Comparison of ENCODE assay signal across 7 cellular contexts in genomic region chr16:22589757-22590156, GRCh38.
DNase-seq lines count a peak whose midpoint lies in the region; ATAC-seq, FAIRE-seq and TF ChIP-seq lines count a peak whose summit lies in the region.
"Not testable (repeated sequence)": the region's sequence is repeated elsewhere in the genome, so short reads cannot be mapped to it uniquely, and the experiment has no call there.

No MANE protein-coding gene starts in this region.

- TF ChIP-seq CTCF in PC-9 (conservative IDR thresholded peaks at IDR 0.05); K562 (IDR thresholded peaks at IDR 0.05 in 2 of 3, conservative IDR thresholded peaks at IDR 0.05 in 1 of 3; ENCODE audit: insufficient read depth in 2 of 3, low read depth in 1 of 3, low read length in 3 of 3); coronary artery (IDR thresholded peaks at IDR 0.05); osteocyte (IDR thresholded peaks at IDR 0.05): not testable (repeated sequence)

- H3K4me3 Mint-ChIP-seq in dendritic cell treated with granulocyte-macrophage colony-stimulating factor and Interleukin-4, amounts not matched to agents 40 ng/mL and 50 ng/mL, for 4 days; osteocyte (ENCODE audit: unreplicated experiment): not testable (repeated sequence)

- BruUV-seq in PC-9 (replicated peaks; lab: Mats Ljungman, UMichigan); K562 (replicated peaks; lab: Mats Ljungman, UMichigan): not testable (repeated sequence)

- peak overlapping the region; percentile 45 for H3K27ac Mint-ChIP-seq in dendritic cell treated with granulocyte-macrophage colony-stimulating factor and Interleukin-4, amounts not matched to agents 40 ng/mL and 50 ng/mL, for 4 days
- H3K27ac Mint-ChIP-seq in osteocyte (ENCODE audit: unreplicated experiment), result not testable (repeated sequence)

- POLR2A ChIA-PET in PC-9 (lab: Charles Lee; ENCODE audit: unreplicated experiment); K562 (lab: Yijun Ruan, JAX): not testable (repeated sequence)

- H3K36me3 ChIP-seq in Karpas-422 (ENCODE audit: insufficient read depth, low read length); PC-9 (ENCODE audit: low read depth); K562 (ENCODE audit: control insufficient read depth, insufficient read depth, low read length): not testable (repeated sequence)

- FAIRE-seq in K562 (lab: Jason Lieb, UNC), result peak; percentile 32

- not testable (repeated sequence) for H3K9me1 ChIP-seq in K562 (ENCODE audit: control insufficient read depth, insufficient read depth, low read length)

- not testable (repeated sequence) for H3K27me3 Mint-ChIP-seq in dendritic cell treated with granulocyte-macrophage colony-stimulating factor and Interleukin-4, amounts not matched to agents 40 ng/mL and 50 ng/mL, for 4 days; osteocyte (ENCODE audit: unreplicated experiment)

- H3K9me3 ChIP-seq in Karpas-422 (ENCODE audit: low read length); PC-9 (ENCODE audit: insufficient read depth, low read depth); K562 (replicated peaks; ENCODE audit: control insufficient read depth, insufficient read depth, low read depth, low read length): not testable (repeated sequence)

- intact Hi-C loops in PC-9 (cut with micrococcal nuclease; ENCODE audit: unreplicated experiment); K562 (cut with micrococcal nuclease); dendritic cell treated with granulocyte-macrophage colony-stimulating factor and Interleukin-4, amounts not matched to agents 40 ng/mL and 50 ng/mL, for 4 days (cut with micrococcal nuclease): not testable (repeated sequence)

- H3K9ac ChIP-seq in Karpas-422 (ENCODE audit: low read length); K562 (ENCODE audit: insufficient read depth in 1 of 2, low read depth in 2 of 2, low read length in 2 of 2): not testable (repeated sequence)

- 4% methylated on average over 4 of the region's 4 CpGs for WGBS in K562 (ENCODE audit: insufficient coverage, low coverage, missing lambda C conversion rate)

- H3K27me3 ChIP-seq in Karpas-422 (ENCODE audit: low read length); PC-9 (ENCODE audit: insufficient read depth, low read depth); K562 (ENCODE audit: control insufficient read depth in 2 of 2, insufficient read depth in 2 of 2, low read length in 2 of 2): not testable (repeated sequence)

- H3K4me1 ChIP-seq in Karpas-422 (ENCODE audit: low read length); K562 (replicated peaks in 1 of 2; ENCODE audit: control insufficient read depth in 2 of 2, insufficient read depth in 2 of 2, low read length in 2 of 2): not testable (repeated sequence)
- H3K4me1 ChIP-seq in PC-9 (replicated peaks; ENCODE audit: insufficient read depth), result peaks cover 24% of the 10 kb centered on the region

- H4K20me1 ChIP-seq in Karpas-422 (ENCODE audit: insufficient read depth, low read depth, low read length); PC-9 (ENCODE audit: insufficient read depth); K562 (replicated peaks; ENCODE audit: control insufficient read depth, insufficient read depth, low read length): not testable (repeated sequence)

- H3K9me2 ChIP-seq in Karpas-422 (replicated peaks; ENCODE audit: insufficient read depth, low read length); PC-9 (ENCODE audit: insufficient read depth): not testable (repeated sequence)

- DNase-seq in Karpas-422 (peak; percentile 23), PC-9 (peak in 1 of 2 experiments; percentile 10), coronary artery (ENCODE audit: low spot score) (peak; percentile 43), ecto neural progenitor cell (ENCODE audit: low spot score) (peak; percentile 16), osteocyte (ENCODE audit: extremely low spot score, unreplicated experiment) (peak; percentile 59)
- not testable (repeated sequence) for DNase-seq in K562 (ENCODE audit: extremely low read depth in 1 of 4, low spot score in 3 of 4)

- H3K9me3 Mint-ChIP-seq in dendritic cell treated with granulocyte-macrophage colony-stimulating factor and Interleukin-4, amounts not matched to agents 40 ng/mL and 50 ng/mL, for 4 days; osteocyte (ENCODE audit: unreplicated experiment): not testable (repeated sequence)

- H3K36me3 Mint-ChIP-seq in dendritic cell treated with granulocyte-macrophage colony-stimulating factor and Interleukin-4, amounts not matched to agents 40 ng/mL and 50 ng/mL, for 4 days (ENCODE audit: low read depth); osteocyte (ENCODE audit: unreplicated experiment): not testable (repeated sequence)

- CTCF ChIA-PET in PC-9 (lab: Charles Lee); K562 (lab: Yijun Ruan, JAX; ENCODE audit: low intra/inter-chr PET ratio): not testable (repeated sequence)

- H3K79me2 ChIP-seq in Karpas-422 (ENCODE audit: low read length); PC-9 (ENCODE audit: low read depth); K562 (ENCODE audit: control insufficient read depth, insufficient read depth, low read length): not testable (repeated sequence)

- not testable (repeated sequence) for H2AFZ ChIP-seq in Karpas-422 (ENCODE audit: low read length); PC-9; K562 (ENCODE audit: low read depth, low read length)

- not testable (repeated sequence) for TF ChIP-seq EP300 in K562 (IDR thresholded peaks at IDR 0.05; ENCODE audit: low read length)

- peaks cover 10% of the 10 kb centered on the region; the same call in 1 of the 2 replicates for H3F3A ChIP-seq in PC-9 (ENCODE audit: insufficient read depth, low read depth)

- not testable (repeated sequence) for H3K27ac ChIP-seq in Karpas-422 (ENCODE audit: low read length); PC-9; K562 (ENCODE audit: extremely low read depth, low read depth, low read length); coronary artery

- TF ChIP-seq RAD21 in K562 (CRISPR knock-in tag; conservative IDR thresholded peaks at IDR 0.05 in 1 of 2, IDR thresholded peaks at IDR 0.05 in 1 of 2), result not testable (repeated sequence)

- TF ChIP-seq POLR2A in K562 (conservative IDR thresholded peaks at IDR 0.05), result not testable (repeated sequence)

- H3K4me2 ChIP-seq in Karpas-422 (ENCODE audit: low read depth, low read length, poor library complexity, severe bottlenecking); K562 (ENCODE audit: insufficient read depth, low read length): not testable (repeated sequence)
- 0 out of 2 replicates have a peak overlapping the region, but pooled peaks have one; percentile 9 for H3K4me2 ChIP-seq in PC-9

- not testable (repeated sequence) for H3K4me1 Mint-ChIP-seq in dendritic cell treated with granulocyte-macrophage colony-stimulating factor and Interleukin-4, amounts not matched to agents 40 ng/mL and 50 ng/mL, for 4 days (ENCODE audit: low read depth); osteocyte (ENCODE audit: unreplicated experiment)

- not testable (repeated sequence) for ATAC-seq in K562

- in situ Hi-C loops in K562 (cut with MboI), result loop anchor here (5.0 kb wide), 1 partner anchor 812 kb away; no protein-coding TSS in a partner anchor

- not testable (repeated sequence) for H3K4me3 ChIP-seq in Karpas-422 (ENCODE audit: low read length); PC-9; K562; coronary artery
